In the genomic region with DNA sequence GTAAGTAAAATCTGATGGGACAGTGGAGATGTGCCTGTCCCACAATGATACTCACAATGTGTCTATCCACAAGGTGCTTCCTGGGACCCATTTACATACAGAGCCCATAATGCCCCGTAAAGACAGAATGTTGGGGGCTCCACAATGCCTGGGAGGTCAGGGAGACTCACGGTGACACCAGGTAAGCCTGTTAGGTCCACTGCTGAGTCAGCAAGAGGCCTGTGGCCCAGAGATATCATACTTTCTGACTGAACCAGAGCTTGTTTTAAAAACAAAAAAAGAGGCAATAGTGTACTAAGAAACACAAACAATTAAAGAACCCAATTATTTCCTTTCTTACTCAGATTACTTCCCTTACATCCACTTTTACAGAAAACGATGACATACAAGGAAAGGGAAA, we compare ENCODE assay signal across 24 cellular contexts.
DNase-seq lines count a peak whose midpoint lies in the region; ATAC-seq, FAIRE-seq and TF ChIP-seq lines count a peak whose summit lies in the region.
"Had no signal": no experiment of that assay in that cellular context is flagged by ENCODE, and none has a peak within 500 bp of the region (broad histone marks: within the 10 kb centered on the region; RNA-seq: fewer than 3 reads in every experiment).

No MANE protein-coding gene starts in this region.

- H4K20me1 ChIP-seq in DND-41 (ENCODE audit: insufficient read depth, low read length) (no peaks in the 10 kb centered on the region), IMR-90 (ENCODE audit: insufficient read depth, low read length) (no peaks in the 10 kb centered on the region), H1 (replicated peaks in 1 of 2; ENCODE audit: control insufficient read depth in 1 of 2, insufficient read depth in 2 of 2, low read length in 2 of 2) (no peaks in the 10 kb centered on the region)
- H4K20me1 ChIP-seq: BLaER1 treated with 17β-estradiol and CSF1 and Interleukin-3, amounts not matched to agents 10 nM and 100 nM had no signal

- no peaks in the 10 kb centered on the region for H3K4me1 ChIP-seq in A549
- peaks cover 6% of the 10 kb centered on the region for H3K4me1 ChIP-seq in DND-41 (ENCODE audit: insufficient read depth, low read length)
- H3K4me1 ChIP-seq in IMR-90 (ENCODE audit: control insufficient read depth, insufficient read depth, low read length) = no peaks in the 10 kb centered on the region
- H3K4me1 ChIP-seq in H1 (replicated peaks in 1 of 4; ENCODE audit: control insufficient read depth in 3 of 4, insufficient read depth in 4 of 4, low read length in 3 of 4) = peaks cover 3 to 4% (median 3%) of the 10 kb centered on the region in 4 experiments; a peak in 6 of 7 replicates
- H3K4me1 ChIP-seq: BLaER1 treated with 17β-estradiol and CSF1 and Interleukin-3, amounts not matched to agents 10 nM and 100 nM; Caco-2 had no signal

- dilution Hi-C loops in IMR-90 (cut with HindIII; ENCODE audit: low sequenced_read_pairs, unreplicated experiment) = no loop called here

- TF ChIP-seq CTCF in A549 (IDR thresholded peaks at IDR 0.05) = no peak
- TF ChIP-seq CTCF in DND-41 (IDR thresholded peaks at IDR 0.05; ENCODE audit: borderline replicate concordance, extremely low read depth, low read length, poor library complexity, severe bottlenecking) = no peak
- TF ChIP-seq CTCF in IMR-90 (conservative IDR thresholded peaks at IDR 0.05; ENCODE audit: low read depth, low read length) = no peak
- no peak for TF ChIP-seq CTCF in H1 (IDR thresholded peaks at IDR 0.05; ENCODE audit: control extremely low read depth in 1 of 3, insufficient read depth in 1 of 3, low read depth in 1 of 3, low read length in 3 of 3)

- no peak for TF ChIP-seq RAD21 in A549 (conservative IDR thresholded peaks at IDR 0.05 in 1 of 2, IDR thresholded peaks at IDR 0.05 in 1 of 2)
- no peak for TF ChIP-seq RAD21 in IMR-90 (IDR thresholded peaks at IDR 0.05; ENCODE audit: low read length)
- TF ChIP-seq RAD21 in H1 (IDR thresholded peaks at IDR 0.05 in 1 of 2, conservative IDR thresholded peaks at IDR 0.05 in 1 of 2; ENCODE audit: low read depth in 2 of 2, low read length in 2 of 2) = no peak

- no peak overlapping the region for H3K9ac ChIP-seq in DND-41 (ENCODE audit: low read depth, low read length)
- H3K9ac ChIP-seq in IMR-90 (ENCODE audit: low read depth, low read length) = no peak overlapping the region
- no peak overlapping the region for H3K9ac ChIP-seq in H1 (replicated peaks in 1 of 4; ENCODE audit: extremely low read depth in 1 of 4, low read depth in 3 of 4, low read length in 3 of 4)
- H3K9ac ChIP-seq: BLaER1 treated with 17β-estradiol and CSF1 and Interleukin-3, amounts not matched to agents 10 nM and 100 nM had no signal

- H2AFZ ChIP-seq in DND-41 (ENCODE audit: low read depth, low read length) = 0 out of 2 replicates have a peak overlapping the region, but pooled peaks have one; percentile 18
- no peak overlapping the region for H2AFZ ChIP-seq in IMR-90 (replicated peaks; ENCODE audit: low read length, poor library complexity)
- H2AFZ ChIP-seq in H1 (ENCODE audit: low read length) = no peak overlapping the region

- no peak overlapping the region for H3K27ac ChIP-seq in A549
- no peak overlapping the region; the same call in 1 of the 2 replicates for H3K27ac ChIP-seq in DND-41 (ENCODE audit: low read length)
- no peak overlapping the region for H3K27ac ChIP-seq in IMR-90 (ENCODE audit: insufficient read depth, low read length)
- no peak overlapping the region for H3K27ac ChIP-seq in H1 (ENCODE audit: low read depth, low read length)
- H3K27ac ChIP-seq: BLaER1 treated with 17β-estradiol and CSF1 and Interleukin-3, amounts not matched to agents 10 nM and 100 nM; C4-2B had no signal

- H2BK5ac ChIP-seq in IMR-90 (ENCODE audit: low read depth, low read length, poor library complexity, severe bottlenecking) (no peak overlapping the region), H1 (ENCODE audit: low read depth, low read length) (no peak overlapping the region)

- 28% methylated on average over 3 of the region's 3 CpGs for WGBS in A549 (ENCODE audit: missing lambda C conversion rate)
- no CpG with 5 or more reads among the region's 3 CpGs for WGBS in IMR-90 (ENCODE audit: extremely low coverage in 2 of 2, insufficient read length in 1 of 2), 2 experiments
- 91% methylated on average over 3 of the region's 3 CpGs; no CpG with 5 or more reads in 1 of the 2 experiments for WGBS in H1 (ENCODE audit: extremely low coverage in 1 of 2, insufficient coverage in 1 of 2, insufficient read length in 1 of 2, insufficient replicate concordance in 2 of 2, low coverage in 1 of 2, low lambda C conversion rate in 2 of 2, missing lambda C conversion rate in 1 of 2), 2 experiments

- H3K9me1 ChIP-seq in IMR-90 (ENCODE audit: insufficient read depth, low read length) = no peaks in the 10 kb centered on the region

- DNase-seq in A549 (ENCODE audit: low read depth in 1 of 2, low spot score in 1 of 2) = no peak
- no peak for DNase-seq in DND-41
- no peak for DNase-seq in IMR-90
- DNase-seq in H1 (ENCODE audit: low read depth in 1 of 2, low spot score in 2 of 2) = no peak
- no peak for DNase-seq in cerebellum (ENCODE audit: low spot score)
- no peak for DNase-seq in iPS-NIHi11 (ENCODE audit: low spot score)
- no peak for DNase-seq in OCI-M2 (lab: John Stamatoyannopoulos, UW; ENCODE audit: unreplicated experiment)
- DNase-seq: 8988T; AML-193; Caco-2; Calu3; CD4-positive, alpha-beta T cell; CD8-positive, alpha-beta T cell; DMS79 treated with DMSO at 0.1 percent for 48 hours; EL; GDM1 had no signal

- no peak for TF ChIP-seq POLR2A in A549 (IDR thresholded peaks at IDR 0.05; ENCODE audit: low read length)
- TF ChIP-seq POLR2A in IMR-90 (IDR thresholded peaks at IDR 0.05; ENCODE audit: low read depth, low read length) = no peak
- no peak for TF ChIP-seq POLR2A in H1 (IDR thresholded peaks at IDR 0.05; ENCODE audit: control extremely low read depth in 1 of 2, low read depth in 2 of 2, low read length in 2 of 2)

- H3K18ac ChIP-seq in IMR-90 (ENCODE audit: low read depth, low read length) (no peak overlapping the region), H1 (ENCODE audit: extremely low read depth, low read length) (no peak overlapping the region)

- no TSS peak for BruUV-seq in IMR-90 (replicated peaks; lab: Mats Ljungman, UMichigan)

- intact Hi-C loops in IMR-90 (cut with micrococcal nuclease) = no loop called here

- H4K91ac ChIP-seq in IMR-90 (ENCODE audit: insufficient read depth, low read depth, low read length) = no peak overlapping the region
- H4K91ac ChIP-seq in H1 (replicated peaks; ENCODE audit: insufficient read length, low read length) = no peak overlapping the region

- TF ChIP-seq EP300 in A549 (IDR thresholded peaks at IDR 0.05) = no peak
- no peak for TF ChIP-seq EP300 in H1 (IDR thresholded peaks at IDR 0.05; ENCODE audit: borderline replicate concordance in 1 of 2, low read depth in 2 of 2, low read length in 2 of 2)

- CTCF ChIA-PET in A549 (lab: Yijun Ruan, JAX) = no interaction called here
- CTCF ChIA-PET in IMR-90 (lab: Yijun Ruan, JAX) = interaction anchor here (0.6 kb wide), 1 partner anchor 97 kb away, joined by 3 read pairs; no protein-coding TSS in a partner anchor
- CTCF ChIA-PET in H1 (lab: Charles Lee; ENCODE audit: partially characterized antibody) = no interaction called here

- H2BK15ac ChIP-seq in IMR-90 (ENCODE audit: low read depth, low read length) (no peak overlapping the region), H1 (ENCODE audit: low read length) (no peak overlapping the region)

- H4K8ac ChIP-seq in IMR-90 (ENCODE audit: low read depth in 2 of 2, low read length in 2 of 2) = no peak overlapping the region
- H4K8ac ChIP-seq in H1 (ENCODE audit: extremely low read depth, insufficient read depth, low read length) = no peak overlapping the region

- no peaks in the 10 kb centered on the region for H3K79me2 ChIP-seq in DND-41 (ENCODE audit: insufficient read depth, low read length)
- no peaks in the 10 kb centered on the region for H3K79me2 ChIP-seq in H1 (ENCODE audit: control insufficient read depth in 1 of 2, insufficient read depth in 2 of 2, low read length in 2 of 2)

- H3K27me3 ChIP-seq in DND-41 (ENCODE audit: insufficient read depth, low read length, poor library complexity) (no peaks in the 10 kb centered on the region), IMR-90 (ENCODE audit: control insufficient read depth, insufficient read depth, low read length) (no peaks in the 10 kb centered on the region), H1 (replicated peaks in 1 of 4; ENCODE audit: control insufficient read depth in 3 of 4, extremely low read depth in 1 of 4, insufficient read depth in 3 of 4, low read length in 3 of 4) (no peaks in the 10 kb centered on the region)
- H3K27me3 ChIP-seq: BLaER1 treated with 17β-estradiol and CSF1 and Interleukin-3, amounts not matched to agents 10 nM and 100 nM had no signal

- H3K14ac ChIP-seq in IMR-90 (replicated peaks; ENCODE audit: low read depth, low read length) = no peak overlapping the region
- H3K14ac ChIP-seq in H1 (ENCODE audit: insufficient read length) = no peak overlapping the region

- H3K4me2 ChIP-seq in A549 (no peak overlapping the region), DND-41 (ENCODE audit: insufficient read depth, low read length) (no peak overlapping the region), IMR-90 (ENCODE audit: low read depth, low read length) (no peak overlapping the region), H1 (ENCODE audit: insufficient read depth in 1 of 2, low read depth in 2 of 2, low read length in 2 of 2) (no peak overlapping the region)
- H3K4me2 ChIP-seq: BLaER1 treated with 17β-estradiol and CSF1 and Interleukin-3, amounts not matched to agents 10 nM and 100 nM had no signal

- H2BK20ac ChIP-seq in IMR-90 (ENCODE audit: low read depth, low read length) = no peak overlapping the region
- H2BK20ac ChIP-seq in H1 (ENCODE audit: low read length) = no peak overlapping the region

- H3K23ac ChIP-seq in IMR-90 (ENCODE audit: low read depth, low read length) = no peak overlapping the region
- no peak overlapping the region for H3K23ac ChIP-seq in H1 (ENCODE audit: insufficient read length)

- no peak overlapping the region for H4K5ac ChIP-seq in IMR-90 (ENCODE audit: low read depth, low read length)
- H4K5ac ChIP-seq in H1 (ENCODE audit: insufficient read length, low read depth, low read length) = no peak overlapping the region

- H2AK5ac ChIP-seq in IMR-90 (ENCODE audit: low read depth, low read length) = no peak overlapping the region
- H2AK5ac ChIP-seq in H1 (ENCODE audit: low read depth, low read length) = no peak overlapping the region

- H2BK12ac ChIP-seq in H1 (ENCODE audit: low read depth, low read length) = no peak overlapping the region

- H3K4me3 ChIP-seq in A549 = no peak overlapping the region
- no peak overlapping the region for H3K4me3 ChIP-seq in DND-41 (ENCODE audit: low read depth in 1 of 2, low read length in 2 of 2)
- no peak overlapping the region for H3K4me3 ChIP-seq in IMR-90 (ENCODE audit: insufficient read depth, low read depth, low read length)
- H3K4me3 ChIP-seq in H1 (ENCODE audit: extremely low read depth in 1 of 4, insufficient read depth in 2 of 4, low read depth in 3 of 4, low read length in 4 of 4) = no peak overlapping the region
- H3K4me3 ChIP-seq: BLaER1 treated with 17β-estradiol and CSF1 and Interleukin-3, amounts not matched to agents 10 nM and 100 nM; GM12878 had no signal

- H2BK120ac ChIP-seq in IMR-90 (ENCODE audit: low read depth, low read length) (no peak overlapping the region), H1 (replicated peaks; ENCODE audit: low read depth, low read length) (no peak overlapping the region)

- no peak overlapping the region for H3K4ac ChIP-seq in IMR-90 (ENCODE audit: low read depth, low read length)
- no peak overlapping the region for H3K4ac ChIP-seq in H1 (replicated peaks; ENCODE audit: insufficient read length, low read depth, low read length)

- H2AK9ac ChIP-seq in IMR-90 (replicated peaks; ENCODE audit: low read depth, low read length, poor library complexity) = no peak overlapping the region

- no peaks in the 10 kb centered on the region for H3K36me3 ChIP-seq in DND-41 (ENCODE audit: insufficient read depth, low read length)
- H3K36me3 ChIP-seq in IMR-90 (ENCODE audit: control insufficient read depth, insufficient read depth, low read length) = no peaks in the 10 kb centered on the region
- H3K36me3 ChIP-seq in H1 (ENCODE audit: control insufficient read depth in 2 of 4, insufficient read depth in 4 of 4, low read length in 3 of 4) = no peaks in the 10 kb centered on the region
- H3K36me3 ChIP-seq: BLaER1 treated with 17β-estradiol and CSF1 and Interleukin-3, amounts not matched to agents 10 nM and 100 nM had no signal

- H3K9me3 ChIP-seq in A549 (no peaks in the 10 kb centered on the region), DND-41 (ENCODE audit: insufficient read depth, low read length, severe bottlenecking) (no peaks in the 10 kb centered on the region), IMR-90 (ENCODE audit: control insufficient read depth, insufficient read depth, low read length) (no peaks in the 10 kb centered on the region), H1 (ENCODE audit: insufficient read depth in 2 of 2, low read depth in 1 of 2, low read length in 1 of 2) (peaks cover 0 to 3% of the 10 kb centered on the region in 2 experiments; a peak in 2 of 4 replicates)
- H3K9me3 ChIP-seq: Caco-2 had no signal

- H3K56ac ChIP-seq in IMR-90 (ENCODE audit: extremely low read depth, insufficient read depth, low read length) (no peak overlapping the region), H1 (replicated peaks; ENCODE audit: insufficient read length, low read depth, low read length) (no peak overlapping the region)

- H3K79me1 ChIP-seq in IMR-90 (ENCODE audit: low read depth in 1 of 2, low read length in 2 of 2) (no peaks in the 10 kb centered on the region), H1 (ENCODE audit: low read depth, low read length) (no peaks in the 10 kb centered on the region)

- H3K23me2 ChIP-seq in H1 (ENCODE audit: low read depth, low read length) = no peaks in the 10 kb centered on the region

- ATAC-seq in A549 = no peak
- no peak for ATAC-seq in DND-41 (ENCODE audit: insufficient read depth, low read depth)
- no peak for ATAC-seq in IMR-90 (ENCODE audit: low read depth)
- no peak for ATAC-seq in GM21515 (IDR thresholded peaks at IDR 0.05; ENCODE audit: unreplicated experiment)
- ATAC-seq: CD8-positive, alpha-beta T cell; GM12878 had no signal

- in situ Hi-C loops in IMR-90 (cut with MboI; ENCODE audit: low sequenced_read_pairs) = no loop called here

- FAIRE-seq in A549 (lab: Jason Lieb, UNC) (no peak), H1 (lab: Jason Lieb, UNC) (no peak)
- FAIRE-seq: A204.1, D721Med, GM12878, GM12892, GM19239 had no signal

- POLR2A ChIA-PET in A549 (lab: Yijun Ruan, JAX) = no interaction called here
- POLR2A ChIA-PET in IMR-90 (lab: Charles Lee; ENCODE audit: unreplicated experiment) = no interaction called here
- POLR2A ChIA-PET in H1 (lab: Charles Lee; ENCODE audit: partially characterized antibody) = interaction anchor here (1.3 kb wide), 1 partner anchor 12 kb away, joined by 3 read pairs; no protein-coding TSS in a partner anchor

Comparison
In these comparisons a context has a peak if more than half of its experiments do, and no peak if none do; other contexts are left out.
1. Of the 18 proteins assayed by ChIP-seq in both H1 and A549: peak only in H1: none; only in A549: none; in both: MAFK; in neither: 17.